9 cellular contexts compared by ENCODE assay signal in genomic region chr15:62164500-62165028, GRCh38. TPM values are rescaled to one million over a fixed set of nuclear protein-coding genes. Genes with fewer than 3 reads are reported as not detected.
A peak's percentile ranks its signal among the peaks of the same experiment; 100 is the strongest.
DNase-seq lines count a peak whose midpoint lies in the region; ATAC-seq and TF ChIP-seq lines count a peak whose summit lies in the region.
"Had no signal": no experiment of that assay in that cellular context is flagged by ENCODE, and none has a peak within 500 bp of the region (broad histone marks: within the 10 kb centered on the region; RNA-seq: fewer than 3 reads in every experiment).

No MANE protein-coding gene starts in this region.

- peak overlapping the region; percentile 65 for H3K4me3 ChIP-seq in thoracic aorta

- peak; percentile 38 for DNase-seq in activated CD4-positive, alpha-beta T cell treated with anti-CD3 and anti-CD28 coated beads for 36 hours
- DNase-seq in activated CD4-positive, alpha-beta T cell treated with anti-CD3 and anti-CD28 coated beads for 4 hours: no peak
- DNase-seq in left colon: peak in 1 of 2 donors; percentile 13
- DNase-seq in thoracic aorta (ENCODE audit: low spot score): no peak
- DNase-seq in LoVo (ENCODE audit: low spot score): no peak
- DNase-seq in UCSD-AML1 (lab: John Stamatoyannopoulos, UW; ENCODE audit: unreplicated experiment): no peak

- no peaks in the 10 kb centered on the region for H3K9me3 Mint-ChIP-seq in activated CD4-positive, alpha-beta T cell treated with anti-CD3 and anti-CD28 coated beads for 36 hours (ENCODE audit: low read depth)
- peaks cover 7 to 17% (median 10%) of the 10 kb centered on the region in 5 experiments for H3K9me3 Mint-ChIP-seq in brain

- ATAC-seq in activated CD4-positive, alpha-beta T cell treated with anti-CD3 and anti-CD28 coated beads for 36 hours: peak; percentile 72
- ATAC-seq in left colon: peak; percentile 70
- no peak for ATAC-seq in thoracic aorta (ENCODE audit: insufficient number of reproducible peaks, low FRiP score, low read depth)
- no peak for ATAC-seq in HG03439 (IDR thresholded peaks at IDR 0.05; ENCODE audit: unreplicated experiment)

- H3K36me3 ChIP-seq in thoracic aorta: no peaks in the 10 kb centered on the region

- H3K4me1 Mint-ChIP-seq in activated CD4-positive, alpha-beta T cell treated with anti-CD3 and anti-CD28 coated beads for 36 hours: peaks cover 15% of the 10 kb centered on the region
- H3K4me1 Mint-ChIP-seq in brain: peaks cover 11% of the 10 kb centered on the region

- H3K36me3 Mint-ChIP-seq in activated CD4-positive, alpha-beta T cell treated with anti-CD3 and anti-CD28 coated beads for 36 hours (ENCODE audit: low read depth): no peaks in the 10 kb centered on the region
- no peaks in the 10 kb centered on the region for H3K36me3 Mint-ChIP-seq in brain
- H3K36me3 Mint-ChIP-seq: CD4-positive, CD25-positive, alpha-beta regulatory T cell had no signal

- peaks cover 51% of the 10 kb centered on the region for H3K27me3 Mint-ChIP-seq in activated CD4-positive, alpha-beta T cell treated with anti-CD3 and anti-CD28 coated beads for 36 hours
- peaks cover 89% of the 10 kb centered on the region for H3K27me3 Mint-ChIP-seq in brain

- H3K9me3 ChIP-seq in thoracic aorta: no peaks in the 10 kb centered on the region

- no peak for TF ChIP-seq CTCF in brain (conservative IDR thresholded peaks at IDR 0.05)
- no peak for TF ChIP-seq CTCF in thoracic aorta (IDR thresholded peaks at IDR 0.05)

- H3K27ac Mint-ChIP-seq in activated CD4-positive, alpha-beta T cell treated with anti-CD3 and anti-CD28 coated beads for 36 hours: no peak overlapping the region
- no peak overlapping the region for H3K27ac Mint-ChIP-seq in brain

- POLR2A ChIA-PET in activated CD4-positive, alpha-beta T cell treated with anti-CD3 and anti-CD28 coated beads for 36 hours (lab: Charles Lee): no interaction called here

- H3K4me1 ChIP-seq in thoracic aorta (ENCODE audit: control insufficient read depth in 1 of 2, low read depth in 2 of 2): peaks cover 0 to 13% of the 10 kb centered on the region in 2 donors

- H3K27ac ChIP-seq in thoracic aorta: no peak overlapping the region

- CTCF ChIA-PET in activated CD4-positive, alpha-beta T cell treated with anti-CD3 and anti-CD28 coated beads for 36 hours (lab: Charles Lee): interaction anchor here (0.7 to 1.0 kb wide), 3 partner anchors 40 to 97 kb away, joined by 3 to 4 read pairs (median 3); partner anchors contain the start of gene C2CD4A

- no peaks in the 10 kb centered on the region for H3K27me3 ChIP-seq in thoracic aorta (replicated peaks; ENCODE audit: insufficient read depth)

- intact Hi-C loops in activated CD4-positive, alpha-beta T cell treated with anti-CD3 and anti-CD28 coated beads for 36 hours (cut with DNase I, micrococcal nuclease): loop anchor here in 1 of 2 experiments (2.0 to 5.0 kb wide), 2 partner anchors 98 to 228 kb away; partner anchors contain the start of genes C2CD4A and TLN2
- intact Hi-C loops in left colon (cut with DNase I, micrococcal nuclease): no loop called here

- peak overlapping the region; percentile 69 for H3K4me3 Mint-ChIP-seq in activated CD4-positive, alpha-beta T cell treated with anti-CD3 and anti-CD28 coated beads for 36 hours
- H3K4me3 Mint-ChIP-seq in brain: peak overlapping the region; percentile 79 to 90 (median 85)

RNA-seq across cellular contexts. Expression of gene C2CD4B, which starts 0.5 kb away (rescaled TPM):
- total RNA-seq in activated CD4-positive, alpha-beta T cell treated with anti-CD3 and anti-CD28 coated beads for 36 hours: under 1 TPM; 0.19 to 0.37 TPM
- polyA plus RNA-seq in brain (ENCODE audit: insufficient read depth, low read depth, low replicate concordance): 0.20 TPM
- 1 to 10 TPM; 1.7 to 2.8 TPM for total RNA-seq in left colon
- 10 to 100 TPM in 1 of 2 donors, 1 to 10 TPM in 1; 8.0 to 42.1 TPM for total RNA-seq in thoracic aorta

Comparison
In these comparisons a context has a peak if more than half of its experiments do, and no peak if none do; other contexts are left out.
1. ATAC-seq: peak in activated CD4-positive, alpha-beta T cell treated with anti-CD3 and anti-CD28 coated beads for 36 hours (single experiment) and left colon (single experiment); none in thoracic aorta (single experiment) and HG03439 (single experiment).